Comparison of ENCODE assay signal across 8 cellular contexts in genomic region chr16:85902366-85903155, GRCh38. TPM values are rescaled to one million over a fixed set of nuclear protein-coding genes. Genes with fewer than 3 reads are reported as not detected.
A peak's percentile ranks its signal among the peaks of the same experiment; 100 is the strongest.
DNase-seq lines count a peak whose midpoint lies in the region; ATAC-seq, FAIRE-seq and TF ChIP-seq lines count a peak whose summit lies in the region.

No MANE protein-coding gene starts in this region.

- 73 to 80% methylated on average over 20 of the region's 20 CpGs for WGBS in upper lobe of left lung, 2 donors

- H3K4me3 ChIP-seq in OCI-LY3 (ENCODE audit: low read length) (peak overlapping the region; percentile 84), thoracic aorta (peak overlapping the region; percentile 20), SJCRH30 (no peak overlapping the region), upper lobe of left lung (peak overlapping the region in 2 of 4 donors; percentile 11 to 61)

- H3K27me3 ChIP-seq in OCI-LY3 (ENCODE audit: low read depth, low read length): peaks cover 9% of the 10 kb centered on the region
- H3K27me3 ChIP-seq in thoracic aorta (replicated peaks; ENCODE audit: insufficient read depth): no peaks in the 10 kb centered on the region
- H3K27me3 ChIP-seq in SJCRH30: no peaks in the 10 kb centered on the region
- H3K27me3 ChIP-seq in upper lobe of left lung: peaks cover 0 to 13% (median 5%) of the 10 kb centered on the region in 4 donors

- H3K9me3 ChIP-seq in OCI-LY3 (ENCODE audit: insufficient read depth, low read length): no peaks in the 10 kb centered on the region
- H3K9me3 ChIP-seq in thoracic aorta: no peaks in the 10 kb centered on the region
- H3K9me3 ChIP-seq in SJCRH30 (replicated peaks): no peaks in the 10 kb centered on the region
- no peaks in the 10 kb centered on the region for H3K9me3 ChIP-seq in upper lobe of left lung

- FAIRE-seq in GM12891 (lab: Jason Lieb, UNC): peak; percentile 91

- H3K79me2 ChIP-seq in OCI-LY3 (ENCODE audit: low read length): peaks cover 95% of the 10 kb centered on the region

- TF ChIP-seq POLR2A in GM12891 (IDR thresholded peaks at IDR 0.05; ENCODE audit: low read depth, low read length): peak; percentile 40
- TF ChIP-seq POLR2A in upper lobe of left lung (IDR thresholded peaks at IDR 0.05): no peak

- H4K20me1 ChIP-seq in OCI-LY3 (ENCODE audit: insufficient read depth, low read length): peaks cover 75% of the 10 kb centered on the region

- H2AFZ ChIP-seq in OCI-LY3 (ENCODE audit: low read depth, low read length): no peak overlapping the region

- ATAC-seq in GM21737 (IDR thresholded peaks at IDR 0.05; ENCODE audit: unreplicated experiment): peak; percentile 58
- no peak for ATAC-seq in thoracic aorta (ENCODE audit: insufficient number of reproducible peaks, low FRiP score, low read depth)
- ATAC-seq in upper lobe of left lung (ENCODE audit: low FRiP score in 2 of 2): no peak

- DNase-seq in GM12891 (ENCODE audit: insufficient read length, low spot score) (peak; percentile 62), cerebellum (ENCODE audit: low spot score) (peak; percentile 26), thoracic aorta (ENCODE audit: low spot score) (no peak), SJCRH30 (no peak), GDM1 (lab: John Stamatoyannopoulos, UW) (no peak), upper lobe of left lung (no peak)

- no peak for TF ChIP-seq EP300 in upper lobe of left lung (IDR thresholded peaks at IDR 0.05)

- TF ChIP-seq CTCF in OCI-LY3 (IDR thresholded peaks at IDR 0.05; ENCODE audit: low read depth, low read length) (no peak), thoracic aorta (IDR thresholded peaks at IDR 0.05) (no peak), upper lobe of left lung (IDR thresholded peaks at IDR 0.05) (no peak)

- peak overlapping the region; percentile 94 for H3K9ac ChIP-seq in OCI-LY3 (ENCODE audit: low read length)

- H3K36me3 ChIP-seq in OCI-LY3 (replicated peaks; ENCODE audit: low read depth, low read length): peaks cover 79% of the 10 kb centered on the region
- no peaks in the 10 kb centered on the region for H3K36me3 ChIP-seq in thoracic aorta
- no peaks in the 10 kb centered on the region for H3K36me3 ChIP-seq in SJCRH30
- H3K36me3 ChIP-seq in upper lobe of left lung: no peaks in the 10 kb centered on the region

- H3K4me1 ChIP-seq in OCI-LY3 (ENCODE audit: low read length): peaks cover 74% of the 10 kb centered on the region
- peaks cover 0 to 12% of the 10 kb centered on the region in 2 donors for H3K4me1 ChIP-seq in thoracic aorta (ENCODE audit: control insufficient read depth in 1 of 2, low read depth in 2 of 2)
- no peaks in the 10 kb centered on the region for H3K4me1 ChIP-seq in SJCRH30
- H3K4me1 ChIP-seq in upper lobe of left lung: peaks cover 6 to 39% (median 19%) of the 10 kb centered on the region in 4 donors

- peak overlapping the region; percentile 88 for H3K27ac ChIP-seq in OCI-LY3 (ENCODE audit: low read length)
- H3K27ac ChIP-seq in thoracic aorta: no peak overlapping the region
- H3K27ac ChIP-seq in SJCRH30: no peak overlapping the region
- peak overlapping the region in 2 of 4 donors; percentile 18 to 44 for H3K27ac ChIP-seq in upper lobe of left lung

- H3K4me2 ChIP-seq in OCI-LY3 (ENCODE audit: low read length): peak overlapping the region; percentile 95

TF ChIP-seq in GM12891, 5 proteins besides CTCF, POLR2A, EP300 and RAD21:
- TF ChIP-seq TAF1 (IDR thresholded peaks at IDR 0.05; ENCODE audit: low read depth, low read length) (peak; percentile 32; the same call in 1 of the 2 replicates), POLR2AphosphoS5 (IDR thresholded peaks at IDR 0.05; ENCODE audit: low read depth, low read length) (no peak), SPI1 (IDR thresholded peaks at IDR 0.05; ENCODE audit: low read depth, low read length) (0 out of 2 replicates have a peak, but pooled peaks have one; percentile 32), POU2F2 (IDR thresholded peaks at IDR 0.05; ENCODE audit: low read depth, low read length) (peak; percentile 63; the same call in 1 of the 2 replicates), PAX5 (IDR thresholded peaks at IDR 0.05; ENCODE audit: insufficient read depth, low read length, severe bottlenecking) (no peak)

RNA-seq across cellular contexts. Expression of gene IRF8, which starts 3.6 kb away (rescaled TPM):
- 111 TPM for polyA plus RNA-seq in GM12891 (2012; ENCODE audit: low read depth, missing spikeins)
- total RNA-seq in cerebellum: 3.7 TPM
- total RNA-seq in thoracic aorta: 10 to 100 TPM; 27.0 to 28.8 TPM
- total RNA-seq in SJCRH30 (2014; rRNA removed; shearing (Covaris generic)): not detected in 2 replicates
- 100 to 1,000 TPM in 1 of 6 donors, 10 to 100 TPM in 5; 41.5 to 141 (median 72.8) TPM for total RNA-seq in upper lobe of left lung

Comparison
In these comparisons a context has a peak if more than half of its experiments do, and no peak if none do; other contexts are left out.
1. DNase-seq: peak in GM12891 (single experiment) and cerebellum (single experiment); none in thoracic aorta (single experiment), SJCRH30 (0 of 2), GDM1 (single experiment) and upper lobe of left lung (0 of 2).